14 cellular contexts compared by ENCODE assay signal in genomic region chr18:26424428-26425147, GRCh38.
DNase-seq lines count a peak whose midpoint lies in the region; ATAC-seq, FAIRE-seq and TF ChIP-seq lines count a peak whose summit lies in the region.
"Had no signal": no experiment of that assay in that cellular context is flagged by ENCODE, and none has a peak within 500 bp of the region (broad histone marks: within the 10 kb centered on the region; RNA-seq: fewer than 3 reads in every experiment).

No MANE protein-coding gene starts in this region.

- no peaks in the 10 kb centered on the region for H3K27me3 Mint-ChIP-seq in T-helper 2 cell treated with Interferon-gamma antibody and Interleukin-4, amounts not matched to agents 5 μg/mL and 100 μg/mL, for 36 hours (ENCODE audit: low read depth)
- peaks cover 15% of the 10 kb centered on the region for H3K27me3 Mint-ChIP-seq in nephron progenitor cell (ENCODE audit: low read depth, poor library complexity)
- no peaks in the 10 kb centered on the region for H3K27me3 Mint-ChIP-seq in activated T-cell treated with anti-CD3 and anti-CD28 coated beads, Interleukin-2, amount 50 U/mL, for 4 hours (ENCODE audit: low read depth)

- no peaks in the 10 kb centered on the region for H3K36me3 Mint-ChIP-seq in T-helper 2 cell treated with Interferon-gamma antibody and Interleukin-4, amounts not matched to agents 5 μg/mL and 100 μg/mL, for 36 hours (ENCODE audit: low read depth)
- H3K36me3 Mint-ChIP-seq in nephron progenitor cell (ENCODE audit: low read depth) = no peaks in the 10 kb centered on the region
- no peaks in the 10 kb centered on the region for H3K36me3 Mint-ChIP-seq in activated T-cell treated with anti-CD3 and anti-CD28 coated beads, Interleukin-2, amount 50 U/mL, for 4 hours (ENCODE audit: insufficient read depth)
- H3K36me3 Mint-ChIP-seq: CD14-positive monocyte had no signal

- no peak overlapping the region for H3K4me3 ChIP-seq in GM12865 (ENCODE audit: low read depth, low read length)
- no peak overlapping the region for H3K4me3 ChIP-seq in keratinocyte (ENCODE audit: control insufficient read depth in 2 of 3, extremely low read depth in 1 of 3, insufficient read depth in 2 of 3, low read depth in 1 of 3, low read length in 3 of 3)
- H3K4me3 ChIP-seq: GM23248 had no signal

- ATAC-seq in GM18520 (IDR thresholded peaks at IDR 0.05; ENCODE audit: unreplicated experiment) (peak; percentile 38), HG03175 (IDR thresholded peaks at IDR 0.05; ENCODE audit: unreplicated experiment) (peak; percentile 40)
- ATAC-seq in activated T-cell treated with anti-CD3 and anti-CD28 coated beads, Interleukin-2, amount 50 U/mL, for 4 hours = no peak

- FAIRE-seq in keratinocyte (lab: Jason Lieb, UNC) (peak; percentile 13), frontal cortex (lab: Jason Lieb, UNC) (no peak)

- H3K27ac Mint-ChIP-seq in T-helper 2 cell treated with Interferon-gamma antibody and Interleukin-4, amounts not matched to agents 5 μg/mL and 100 μg/mL, for 36 hours = no peak overlapping the region
- no peak overlapping the region for H3K27ac Mint-ChIP-seq in nephron progenitor cell
- H3K27ac Mint-ChIP-seq: CD14-positive monocyte had no signal

- H3K4me3 Mint-ChIP-seq in T-helper 2 cell treated with Interferon-gamma antibody and Interleukin-4, amounts not matched to agents 5 μg/mL and 100 μg/mL, for 36 hours = no peak overlapping the region
- H3K4me3 Mint-ChIP-seq in nephron progenitor cell = no peak overlapping the region
- no peak overlapping the region for H3K4me3 Mint-ChIP-seq in activated T-cell treated with anti-CD3 and anti-CD28 coated beads, Interleukin-2, amount 50 U/mL, for 4 hours
- H3K4me3 Mint-ChIP-seq: CD14-positive monocyte had no signal

- no peaks in the 10 kb centered on the region for H3K9me3 Mint-ChIP-seq in T-helper 2 cell treated with Interferon-gamma antibody and Interleukin-4, amounts not matched to agents 5 μg/mL and 100 μg/mL, for 36 hours
- no peaks in the 10 kb centered on the region for H3K9me3 Mint-ChIP-seq in nephron progenitor cell
- H3K9me3 Mint-ChIP-seq in activated T-cell treated with anti-CD3 and anti-CD28 coated beads, Interleukin-2, amount 50 U/mL, for 4 hours = no peaks in the 10 kb centered on the region
- H3K9me3 Mint-ChIP-seq: CD14-positive monocyte had no signal

- H3K4me2 ChIP-seq in keratinocyte (ENCODE audit: control insufficient read depth, extremely low read depth, insufficient read depth, low read depth, low read length) = no peak overlapping the region

- no peaks in the 10 kb centered on the region for H3K9me3 ChIP-seq in keratinocyte (ENCODE audit: control insufficient read depth, low read depth, low read length)

- H3K4me1 Mint-ChIP-seq in T-helper 2 cell treated with Interferon-gamma antibody and Interleukin-4, amounts not matched to agents 5 μg/mL and 100 μg/mL, for 36 hours (ENCODE audit: low read depth) = no peaks in the 10 kb centered on the region
- peaks cover 41% of the 10 kb centered on the region for H3K4me1 Mint-ChIP-seq in nephron progenitor cell
- H3K4me1 Mint-ChIP-seq in activated T-cell treated with anti-CD3 and anti-CD28 coated beads, Interleukin-2, amount 50 U/mL, for 4 hours (ENCODE audit: low read depth) = no peaks in the 10 kb centered on the region
- H3K4me1 Mint-ChIP-seq: CD14-positive monocyte had no signal

- dilution Hi-C loops in keratinocyte (cut with MboI; ENCODE audit: extremely low pct_ligation_motif_present, low sequenced_read_pairs) = no loop called here

- no peak overlapping the region for H2AFZ ChIP-seq in keratinocyte (ENCODE audit: control insufficient read depth, low read length)
- H2AFZ ChIP-seq: GM23248 had no signal

- no peaks in the 10 kb centered on the region for H3K36me3 ChIP-seq in keratinocyte (ENCODE audit: control insufficient read depth in 2 of 2, extremely low read depth in 1 of 2, insufficient read depth in 2 of 2, low read length in 2 of 2)

- no peaks in the 10 kb centered on the region for H4K20me1 ChIP-seq in keratinocyte (ENCODE audit: control insufficient read depth, extremely low read depth, insufficient read depth, low read length)

- peak; percentile 35 for DNase-seq in GM12865 (ENCODE audit: low read depth)
- no peak for DNase-seq in keratinocyte (ENCODE audit: low read depth, low spot score)
- DNase-seq in frontal cortex (ENCODE audit: low spot score in 2 of 2) = no peak
- DNase-seq in T-helper 2 cell treated with Interferon-gamma antibody and Interleukin-4, amounts not matched to agents 5 μg/mL and 100 μg/mL, for 36 hours (ENCODE audit: low spot score) = no peak
- no peak for DNase-seq in nephron progenitor cell
- DNase-seq in activated T-cell treated with anti-CD3 and anti-CD28 coated beads, Interleukin-2, amount 50 U/mL, for 4 hours = no peak
- DNase-seq: COR-L47, NCI-H187 treated with DMSO at 0.1 percent for 48 hours, NCI-H510A treated with DMSO at 0.1 percent for 48 hours, SHP77 had no signal

- H3K4me1 ChIP-seq in keratinocyte (ENCODE audit: control insufficient read depth, extremely low read depth, insufficient read depth, low read length) = peaks cover 4% of the 10 kb centered on the region

- H3K9me1 ChIP-seq in keratinocyte (ENCODE audit: control insufficient read depth, extremely low read depth, insufficient read depth, low read length) = no peaks in the 10 kb centered on the region

- H3K27me3 ChIP-seq in keratinocyte (ENCODE audit: control insufficient read depth, extremely low read depth, insufficient read depth, low read length) = no peaks in the 10 kb centered on the region

- TF ChIP-seq CTCF in GM12865 (IDR thresholded peaks at IDR 0.05; ENCODE audit: insufficient read depth, low read depth, low read length, missing control alignments) = no peak
- TF ChIP-seq CTCF in keratinocyte (optimal IDR thresholded peaks at IDR 0.05 in 1 of 3, IDR thresholded peaks at IDR 0.05 in 1 of 3, conservative IDR thresholded peaks at IDR 0.05 in 1 of 3; ENCODE audit: extremely low read depth in 1 of 3, insufficient read depth in 2 of 3, low read length in 3 of 3) = no peak
- TF ChIP-seq CTCF in nephron progenitor cell (IDR thresholded peaks at IDR 0.05) = no peak

- H3K9ac ChIP-seq in keratinocyte (ENCODE audit: control insufficient read depth, extremely low read depth, insufficient read depth, low read length) = no peak overlapping the region
- H3K9ac ChIP-seq: GM23248 had no signal

- H3K27ac ChIP-seq in keratinocyte (ENCODE audit: control insufficient read depth, insufficient read depth, low read length) = no peak overlapping the region
- H3K27ac ChIP-seq: GM23248 had no signal

- H3K79me2 ChIP-seq in keratinocyte (ENCODE audit: control insufficient read depth, insufficient read depth, low read length) = no peaks in the 10 kb centered on the region

Comparison
In these comparisons a context has a peak if more than half of its experiments do, and no peak if none do; other contexts are left out.
1. ATAC-seq: peak in GM18520 (single experiment) and HG03175 (single experiment); none in activated T-cell treated with anti-CD3 and anti-CD28 coated beads, Interleukin-2, amount 50 U/mL, for 4 hours (0 of 2).